28 cellular contexts compared by ENCODE assay signal in the genomic region with DNA sequence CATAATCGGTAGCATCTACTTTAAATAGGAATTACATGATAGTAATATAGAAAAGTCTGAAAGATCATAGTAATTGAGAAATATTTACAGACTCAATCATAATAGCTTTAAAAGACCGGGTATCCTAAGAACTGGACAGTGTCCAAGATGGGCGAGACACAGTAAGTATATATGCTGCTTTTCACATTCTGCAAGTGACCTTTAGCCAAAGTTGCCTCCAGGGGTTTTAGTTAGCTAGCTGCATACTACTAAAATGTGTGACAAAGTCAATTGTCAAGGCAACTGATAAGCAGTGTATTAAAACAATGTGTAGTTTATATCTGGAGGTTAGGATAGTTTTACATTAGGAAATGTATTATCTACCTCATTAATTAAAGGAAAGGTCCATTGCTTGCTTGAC. TPM values are rescaled to one million over a fixed set of nuclear protein-coding genes. Genes with fewer than 3 reads are reported as not detected.
DNase-seq lines count a peak whose midpoint lies in the region; ATAC-seq, FAIRE-seq and TF ChIP-seq lines count a peak whose summit lies in the region.
"Had no signal": no experiment of that assay in that cellular context is flagged by ENCODE, and none has a peak within 500 bp of the region (broad histone marks: within the 10 kb centered on the region; RNA-seq: fewer than 3 reads in every experiment).

No MANE protein-coding gene starts in this region.

- no peak overlapping the region for H2BK5ac ChIP-seq in mesenchymal stem cell (ENCODE audit: low read depth, low read length, poor library complexity, severe bottlenecking)

- BruUV-seq in K562 (replicated peaks; lab: Mats Ljungman, UMichigan) = no TSS peak

- H3K79me1 ChIP-seq in mesenchymal stem cell (replicated peaks; ENCODE audit: low read length, poor library complexity, severe bottlenecking) = no peaks in the 10 kb centered on the region

- no peak overlapping the region for H3K4ac ChIP-seq in mesenchymal stem cell (ENCODE audit: low read depth in 1 of 2, low read length in 2 of 2)

- POLR2A ChIA-PET in K562 (lab: Yijun Ruan, JAX) = interaction anchor here (1.0 to 1.4 kb wide), 3 partner anchors 11 to 29 kb away, joined by 3 to 6 read pairs (median 4); no protein-coding TSS in a partner anchor

- CTCF ChIA-PET in K562 (lab: Yijun Ruan, JAX; ENCODE audit: low intra/inter-chr PET ratio) = no interaction called here

- H3K27me3 ChIP-seq in GM23248 (replicated peaks; ENCODE audit: insufficient read depth) = no peaks in the 10 kb centered on the region
- no peaks in the 10 kb centered on the region for H3K27me3 ChIP-seq in K562 (ENCODE audit: control insufficient read depth in 2 of 2, insufficient read depth in 2 of 2, low read length in 2 of 2)
- no peaks in the 10 kb centered on the region for H3K27me3 ChIP-seq in mesenchymal stem cell (ENCODE audit: control insufficient read depth in 1 of 2, insufficient read depth in 1 of 2, low read length in 2 of 2)
- H3K27me3 ChIP-seq: breast epithelium, pancreas, SJCRH30, thyroid gland had no signal

- H3K36me3 ChIP-seq in GM23248 (ENCODE audit: low read depth) (peaks cover 33% of the 10 kb centered on the region), K562 (ENCODE audit: control insufficient read depth, insufficient read depth, low read length) (peaks cover 23% of the 10 kb centered on the region; the same call in 2 of the 3 replicates), mesenchymal stem cell (ENCODE audit: control insufficient read depth in 1 of 2, insufficient read depth in 2 of 2, low read depth in 1 of 2, low read length in 2 of 2) (peaks cover 0 to 63% of the 10 kb centered on the region in 2 experiments)
- H3K36me3 ChIP-seq: breast epithelium, pancreas, thyroid gland had no signal

- no peaks in the 10 kb centered on the region for H4K20me1 ChIP-seq in GM23248 (ENCODE audit: insufficient read depth)
- H4K20me1 ChIP-seq in K562 (replicated peaks; ENCODE audit: control insufficient read depth, insufficient read depth, low read length) = no peaks in the 10 kb centered on the region

- no peak overlapping the region for H2AFZ ChIP-seq in GM23248
- H2AFZ ChIP-seq in K562 (ENCODE audit: low read depth, low read length) = no peak overlapping the region
- no peak overlapping the region for H2AFZ ChIP-seq in mesenchymal stem cell (ENCODE audit: low read depth, low read length)

- no peak overlapping the region for H3K9ac ChIP-seq in GM23248
- H3K9ac ChIP-seq in K562 (ENCODE audit: insufficient read depth in 1 of 2, low read depth in 2 of 2, low read length in 2 of 2) = no peak overlapping the region
- H3K9ac ChIP-seq in mesenchymal stem cell (ENCODE audit: low read length) = peak overlapping the region; percentile 55

- no peak for TF ChIP-seq EP300 in K562 (IDR thresholded peaks at IDR 0.05; ENCODE audit: low read length)

- H3K9me2 ChIP-seq in GM23248 (ENCODE audit: insufficient read depth) = no peaks in the 10 kb centered on the region

- H4K8ac ChIP-seq in mesenchymal stem cell (ENCODE audit: low read length) = no peak overlapping the region

- H2AK5ac ChIP-seq in mesenchymal stem cell (ENCODE audit: low read length, severe bottlenecking) = no peak overlapping the region

- H2BK15ac ChIP-seq in mesenchymal stem cell (ENCODE audit: low read depth, poor library complexity, severe bottlenecking) = no peak overlapping the region

- in situ Hi-C loops in GM23248 (cut with MboI) (no loop called here), K562 (cut with MboI) (no loop called here)

- peaks cover 56% of the 10 kb centered on the region; the same call in 1 of the 2 replicates for H3F3A ChIP-seq in GM23248 (ENCODE audit: insufficient read depth)

- H3K4me1 ChIP-seq in GM23248 (ENCODE audit: insufficient read depth) (no peaks in the 10 kb centered on the region), K562 (replicated peaks in 1 of 2; ENCODE audit: control insufficient read depth in 2 of 2, insufficient read depth in 2 of 2, low read length in 2 of 2) (no peaks in the 10 kb centered on the region), mesenchymal stem cell (ENCODE audit: control insufficient read depth, insufficient read depth, low read depth, low read length) (peaks cover 2% of the 10 kb centered on the region)
- H3K4me1 ChIP-seq: breast epithelium, pancreas, SJCRH30, thyroid gland had no signal

- WGBS in GM23248 (ENCODE audit: low coverage in 1 of 2, low lambda C conversion rate in 2 of 2, missing lambda C conversion rate in 2 of 2), 2 experiments = 80 to 81% methylated on average over 3 of the region's 3 CpGs
- 62% methylated on average over 3 of the region's 3 CpGs for WGBS in K562 (ENCODE audit: insufficient coverage, low coverage, missing lambda C conversion rate)
- 87% methylated on average over 2 of the region's 3 CpGs for WGBS in mesenchymal stem cell
- WGBS in lower leg skin, 2 donors = 66 to 67% methylated on average over 3 of the region's 3 CpGs

- ATAC-seq in K562 (peak; percentile 38), HG03460 (IDR thresholded peaks at IDR 0.05; ENCODE audit: unreplicated experiment) (no peak)
- ATAC-seq: activated naive CD8-positive, alpha-beta T cell treated with anti-CD3 and anti-CD28 coated beads, Interleukin-2, amount 50 U/mL, for 24 hours; HCT116 had no signal

- no peak overlapping the region for H3K18ac ChIP-seq in mesenchymal stem cell (ENCODE audit: low read depth in 1 of 2, low read length in 2 of 2)

- no peak overlapping the region for H3K23ac ChIP-seq in mesenchymal stem cell (ENCODE audit: low read length in 2 of 2)

- TF ChIP-seq RAD21 in K562 (CRISPR knock-in tag; conservative IDR thresholded peaks at IDR 0.05 in 1 of 2, IDR thresholded peaks at IDR 0.05 in 1 of 2) = no peak

- TF ChIP-seq CTCF in K562 (IDR thresholded peaks at IDR 0.05 in 2 of 3, conservative IDR thresholded peaks at IDR 0.05 in 1 of 3; ENCODE audit: insufficient read depth in 2 of 3, low read depth in 1 of 3, low read length in 3 of 3) (no peak), lower leg skin (IDR thresholded peaks at IDR 0.05) (no peak)

- no peaks in the 10 kb centered on the region for H3K9me1 ChIP-seq in K562 (ENCODE audit: control insufficient read depth, insufficient read depth, low read length)

- H3K79me2 ChIP-seq in GM23248 (ENCODE audit: insufficient read depth) (peaks cover 22% of the 10 kb centered on the region; the same call in 1 of the 2 replicates), K562 (ENCODE audit: control insufficient read depth, insufficient read depth, low read length) (no peaks in the 10 kb centered on the region)

- H2BK120ac ChIP-seq in mesenchymal stem cell (ENCODE audit: low read depth, low read length) = no peak overlapping the region

- H3K4me3 ChIP-seq in GM23248 (no peak overlapping the region), K562 (no peak overlapping the region), mesenchymal stem cell (ENCODE audit: insufficient read depth in 1 of 2, low read depth in 1 of 2, low read length in 2 of 2) (no peak overlapping the region), lower leg skin (ENCODE audit: low read depth, poor library complexity, severe bottlenecking) (no peak overlapping the region)
- H3K4me3 ChIP-seq: breast epithelium, pancreas, SJCRH30, thyroid gland had no signal

- no peak overlapping the region for H4K91ac ChIP-seq in mesenchymal stem cell (ENCODE audit: low read length)

- intact Hi-C loops in K562 (cut with micrococcal nuclease) = no loop called here
- intact Hi-C loops in lower leg skin (cut with DNase I; ENCODE audit: low total_unique reads) = no loop called here

- H2BK12ac ChIP-seq in mesenchymal stem cell (ENCODE audit: low read length in 2 of 2) = no peak overlapping the region

- TF ChIP-seq POLR2A in K562 (conservative IDR thresholded peaks at IDR 0.05) (no peak), lower leg skin (IDR thresholded peaks at IDR 0.05) (no peak)

- FAIRE-seq in K562 (lab: Jason Lieb, UNC) = no peak
- FAIRE-seq: endothelial cell of umbilical vein, frontal cortex, kidney, pancreas had no signal

- H3K9me3 ChIP-seq in GM23248 (ENCODE audit: low read depth) = no peaks in the 10 kb centered on the region
- no peaks in the 10 kb centered on the region for H3K9me3 ChIP-seq in K562 (replicated peaks; ENCODE audit: control insufficient read depth, insufficient read depth, low read depth, low read length)
- no peaks in the 10 kb centered on the region for H3K9me3 ChIP-seq in mesenchymal stem cell (ENCODE audit: control insufficient read depth, low read length)
- H3K9me3 ChIP-seq: breast epithelium, pancreas, SJCRH30, thyroid gland had no signal

- H3K4me2 ChIP-seq in GM23248 (ENCODE audit: unreplicated experiment) = no peak overlapping the region
- no peak overlapping the region for H3K4me2 ChIP-seq in K562 (ENCODE audit: insufficient read depth, low read length)
- H3K4me2 ChIP-seq in mesenchymal stem cell (ENCODE audit: low read length, poor library complexity, severe bottlenecking) = no peak overlapping the region

- H3K27ac ChIP-seq in GM23248 (no peak overlapping the region), K562 (ENCODE audit: extremely low read depth, low read depth, low read length) (no peak overlapping the region), mesenchymal stem cell (ENCODE audit: low read length, poor library complexity, severe bottlenecking) (no peak overlapping the region)
- H3K27ac ChIP-seq: breast epithelium, pancreas, SJCRH30, thyroid gland had no signal

- DNase-seq in COLO829 (ENCODE audit: low spot score) (peak; percentile 45), GM23248 (peak; percentile 25), K562 (ENCODE audit: extremely low read depth in 1 of 4, low spot score in 3 of 4) (no peak), mesenchymal stem cell (no peak), activated gamma-delta T cell treated with Interleukin-2 at 50 U/mL for 16 hours (no peak), lower leg skin (ENCODE audit: low spot score in 2 of 2) (no peak)
- no peak for DNase-seq in activated CD4-positive, alpha-beta T cell treated with anti-CD3 and anti-CD28 coated beads, Interleukin-2, amount 50 U/mL, for 48 hours
- DNase-seq: activated CD4-positive, alpha-beta T cell treated with anti-CD3 and anti-CD28 coated beads, Interleukin-2, amount 10 ng/mL, durations not matched to agents 7 days and 5 days; activated CD8-positive, alpha-beta memory T cell treated with anti-CD3 and anti-CD28 coated beads, Interleukin-2, amount 50 U/mL, for 4 hours; activated naive CD8-positive, alpha-beta T cell treated with anti-CD3 and anti-CD28 coated beads, Interleukin-2, amount 50 U/mL, for 24 hours; CD4-positive, alpha-beta T cell; MM.1S; naive B cell; NCI-H1436 treated with DMSO at 0.1 percent for 48 hours; NCI-H2171; NCI-H774; OCI-M1; pancreas; SJCRH30; stimulated activated CD4-positive, alpha-beta T cell treated with anti-CD3 and anti-CD28 coated beads, Interleukin-1b, Interleukin-23, amount 100 ng/mL, for 48 hours; stimulated activated naive CD4-positive, alpha-beta T cell; thyroid gland had no signal

- H3K14ac ChIP-seq in mesenchymal stem cell (ENCODE audit: low read length in 2 of 2) = no peak overlapping the region

RNA-seq across cellular contexts. Expression of a gene that starts 24.6 kb away (rescaled TPM):
- 8.0 and 13.9 TPM in 2 replicates for total RNA-seq in GM23248 (2014; rRNA removed; shearing (Covaris generic))
- polyA plus RNA-seq in GM23248 (2016; fragmentation: Nextera tagmentation; extraction: Ambion mirVana) (9.9 and 10.5 TPM in 2 replicates), K562 (2011; rRNA removed) (0.01 and 0.03 TPM in 2 replicates), K562 (2014; fragmentation: Illumina TruSeq; extraction: Trizol) (not detected in 2 replicates), K562 (2014; fragmentation: Nextera tagmentation; extraction: Ambion mirVana) (under 1 TPM in 1 of 2 experiments, not detected in 1; 0.04 TPM), K562 (2014; rRNA removed) (not detected in 2 replicates)
- 0.14 TPM in 1 of 2 replicates, not detected in the other for total RNA-seq in K562 (2011; cell fraction: chromatin; rRNA removed; ENCODE audit: low replicate concordance)
- total RNA-seq in K562 (2011; cell fraction: nucleolus; rRNA removed) = not detected in 2 replicates
- total RNA-seq in K562 (2011; cell fraction: nucleoplasm; rRNA removed) = not detected in 2 replicates
- total RNA-seq in K562 (2014; rRNA removed) (not detected in 2 replicates), K562 (2014; rRNA removed; fragmentation: Illumina TruSeq; extraction: Trizol) (0.04 TPM in 1 of 2 replicates, not detected in the other), K562 (2015; rRNA removed; fragmentation: Illumina TruSeq; extraction: Trizol) (not detected in 2 replicates), K562 (2021) (0.07 and 0.11 TPM in 2 replicates), lower leg skin (10 to 100 TPM; 10.2 to 24.8 (median 18.8) TPM)
- polyA plus RNA-seq in K562 (2011; cell fraction: cytosol; rRNA removed) = 0.01 TPM in 1 of 2 replicates, not detected in the other
- polyA plus RNA-seq in K562 (2011; cell fraction: nucleus; rRNA removed) = 0.04 TPM in 1 of 2 replicates, not detected in the other
- 0.03 TPM in 2 replicates for polyA plus RNA-seq in K562 (2012)
- 0.04 TPM in 1 of 2 replicates, not detected in the other for polyA minus RNA-seq in K562 (2011; rRNA and poly(A)+ RNA removed)
- not detected in 2 replicates for polyA minus RNA-seq in K562 (2011; cell fraction: cytosol; rRNA and poly(A)+ RNA removed)
- 0.13 and 0.22 TPM in 2 replicates for polyA minus RNA-seq in K562 (2011; cell fraction: nucleus; rRNA and poly(A)+ RNA removed)
- polyA plus RNA-seq in mesenchymal stem cell (2013, experiment 1 of 2) = 11.1 TPM
- polyA plus RNA-seq in mesenchymal stem cell (2013, experiment 2 of 2) = 11.3 TPM

Comparison
In these comparisons a context has a peak if more than half of its experiments do, and no peak if none do; other contexts are left out.
1. DNase-seq: peak in COLO829 (single experiment) and GM23248 (single experiment); none in K562 (0 of 4), mesenchymal stem cell (single experiment), activated CD4-positive, alpha-beta T cell treated with anti-CD3 and anti-CD28 coated beads, Interleukin-2, amount 50 U/mL, for 48 hours (0 of 2), activated gamma-delta T cell treated with Interleukin-2 at 50 U/mL for 16 hours (single experiment) and lower leg skin (0 of 2).